8 cellular contexts compared by ENCODE assay signal in the genomic region with DNA sequence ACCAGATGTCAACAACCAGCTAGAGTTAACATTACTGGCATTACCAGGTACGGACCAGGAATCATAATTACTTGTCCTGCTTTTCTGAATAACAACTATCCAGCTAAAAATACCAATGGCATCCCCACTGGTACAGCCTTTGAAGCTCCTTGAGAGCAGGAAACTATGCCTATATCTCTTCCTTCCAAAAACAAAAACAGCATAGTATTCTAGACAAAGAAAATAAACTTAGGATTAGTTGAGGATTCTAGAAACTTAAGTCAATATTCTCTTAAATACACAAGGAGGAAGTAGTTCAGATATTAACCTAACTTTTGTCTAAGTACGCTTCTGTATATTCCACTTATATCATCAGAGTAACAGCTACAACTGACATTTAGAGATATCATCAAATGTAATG. TPM values are rescaled to one million over a fixed set of nuclear protein-coding genes. Genes with fewer than 3 reads are reported as not detected.
DNase-seq lines count a peak whose midpoint lies in the region; ATAC-seq and TF ChIP-seq lines count a peak whose summit lies in the region.

No MANE protein-coding gene starts in this region.

- H3K79me2 ChIP-seq in osteoblast (ENCODE audit: insufficient read depth, low read length) = peaks cover 95% of the 10 kb centered on the region

- H3K36me3 ChIP-seq in GM06990 (ENCODE audit: control insufficient read depth, insufficient read depth, low read length) (no peaks in the 10 kb centered on the region; the same call in 1 of the 2 replicates), ectodermal cell (ENCODE audit: control insufficient read depth, insufficient read depth, low read length) (peaks cover 6% of the 10 kb centered on the region), osteoblast (ENCODE audit: insufficient read depth, low read length) (peaks cover 21% of the 10 kb centered on the region)

- H4K20me1 ChIP-seq in osteoblast (ENCODE audit: insufficient read depth, low read length) = peaks cover 61% of the 10 kb centered on the region

- H3K27ac ChIP-seq in ectodermal cell (ENCODE audit: insufficient read depth, low read depth, low read length, poor library complexity, severe bottlenecking) = no peak overlapping the region
- H3K27ac ChIP-seq in osteoblast (ENCODE audit: low read depth, low read length) = peak overlapping the region; percentile 43

- no peak overlapping the region for H2AFZ ChIP-seq in osteoblast (ENCODE audit: low read length)

- H3K4me2 ChIP-seq in osteoblast (ENCODE audit: insufficient read depth, low read length) = peak overlapping the region; percentile 77

- H3K4me1 ChIP-seq in ectodermal cell (ENCODE audit: control insufficient read depth, insufficient read depth, low read length) (no peaks in the 10 kb centered on the region), osteoblast (ENCODE audit: insufficient read depth, low read length) (peaks cover 30% of the 10 kb centered on the region)

- H3K4me3 ChIP-seq in GM06990 (replicated peaks; ENCODE audit: low read depth, low read length) = peak overlapping the region; percentile 97
- H3K4me3 ChIP-seq in ectodermal cell (ENCODE audit: insufficient read depth, low read depth, low read length) = peak overlapping the region; percentile 92
- H3K4me3 ChIP-seq in osteoblast (ENCODE audit: insufficient read depth, low read length) = peak overlapping the region; percentile 94

- no peaks in the 10 kb centered on the region for H3K9me3 ChIP-seq in ectodermal cell (ENCODE audit: control insufficient read depth, low read length)
- no peaks in the 10 kb centered on the region for H3K9me3 ChIP-seq in osteoblast (ENCODE audit: low read depth, low read length)

- TF ChIP-seq CTCF in GM06990 (IDR thresholded peaks at IDR 0.05; ENCODE audit: insufficient read depth, low read length, poor library complexity, severe bottlenecking) (no peak), osteoblast (IDR thresholded peaks at IDR 0.05; ENCODE audit: extremely low read depth, low read depth, low read length) (no peak)

- WGBS in ectodermal cell, 2 experiments = 38 to 54% methylated on average over 1 to 2 of the region's 2 CpGs

- ATAC-seq in HG03280 (IDR thresholded peaks at IDR 0.05; ENCODE audit: unreplicated experiment) = no peak

- H3K27me3 ChIP-seq in GM06990 (replicated peaks; ENCODE audit: control insufficient read depth, insufficient read depth, low read length) (no peaks in the 10 kb centered on the region), ectodermal cell (ENCODE audit: control insufficient read depth, insufficient read depth, low read length, poor library complexity, severe bottlenecking) (no peaks in the 10 kb centered on the region), osteoblast (ENCODE audit: insufficient read depth, low read length) (no peaks in the 10 kb centered on the region)

- DNase-seq in GM06990 (ENCODE audit: extremely low read depth, insufficient read length) (no peak), OCI-M1 (lab: John Stamatoyannopoulos, UW) (peak; percentile 38), osteoblast (ENCODE audit: insufficient read length, low spot score, missing footprints) (peak; percentile 4), COLO829 (ENCODE audit: low spot score) (no peak), NCI-H510A treated with DMSO at 0.1 percent for 48 hours (lab: John Stamatoyannopoulos, UW) (no peak)
- no peak for DNase-seq in NK-92 treated with Interleukin-12 subunit alpha and Interleukin-12 subunit beta, amount 100 ng/mL, for 24 hours (lab: John Stamatoyannopoulos, UW)

RNA-seq across cellular contexts. Expression of a gene that starts 3.0 kb away (rescaled TPM):
- 374 TPM for polyA plus RNA-seq in ectodermal cell (2013, experiment 1 of 4)
- 337 TPM for polyA plus RNA-seq in ectodermal cell (2013, experiment 2 of 4)
- polyA plus RNA-seq in ectodermal cell (2013, experiment 3 of 4) = 233 TPM
- polyA plus RNA-seq in ectodermal cell (2013, experiment 4 of 4) = 267 TPM
- total RNA-seq in osteoblast = 86.9 and 91.6 TPM in 2 replicates

RNA-seq across cellular contexts. Expression of a gene that starts 28.8 kb away (rescaled TPM):
- 33.8 TPM for polyA plus RNA-seq in ectodermal cell (2013, experiment 1 of 4)
- 28.7 TPM for polyA plus RNA-seq in ectodermal cell (2013, experiment 2 of 4)
- 24.7 TPM for polyA plus RNA-seq in ectodermal cell (2013, experiment 3 of 4)
- polyA plus RNA-seq in ectodermal cell (2013, experiment 4 of 4) = 28.1 TPM
- 36.5 and 46.7 TPM in 2 replicates for total RNA-seq in osteoblast

Comparison
In these comparisons a context has a peak if more than half of its experiments do, and no peak if none do; other contexts are left out.
1. DNase-seq: peak in OCI-M1 (single experiment) and osteoblast (single experiment); none in GM06990 (single experiment), NK-92 treated with Interleukin-12 subunit alpha and Interleukin-12 subunit beta, amount 100 ng/mL, for 24 hours (single experiment), COLO829 (single experiment) and NCI-H510A treated with DMSO at 0.1 percent for 48 hours (single experiment).
2. Peak in every context shown above with its lines, with median percentiles within 50 percentile points of each other: H3K4me3 ChIP-seq.